Comparison of ENCODE assay signal across 9 cellular contexts in the genomic region with DNA sequence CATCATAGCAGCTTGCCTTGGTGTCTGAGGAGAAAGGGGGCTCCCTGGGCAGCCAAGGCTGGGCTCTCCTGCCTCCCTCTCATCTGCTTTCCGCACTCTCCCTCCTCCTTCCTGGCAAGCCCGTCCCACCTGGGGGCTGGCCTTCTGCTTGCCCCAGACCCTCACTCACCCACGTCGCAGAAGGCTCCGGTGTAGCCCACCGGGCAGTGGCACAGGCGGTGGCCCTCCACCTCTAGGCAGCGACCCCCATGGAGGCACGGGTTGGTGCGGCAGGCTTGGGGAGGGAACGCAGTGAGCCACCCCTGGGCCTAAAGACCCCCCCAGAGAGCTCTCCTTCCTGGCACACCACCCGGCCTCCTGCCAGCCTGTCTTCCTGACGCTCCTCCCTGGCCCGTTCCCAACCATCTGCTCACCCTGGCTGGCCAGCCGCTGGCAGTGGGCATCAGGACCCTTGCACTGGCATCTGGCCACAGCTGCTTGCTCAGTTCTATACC. TPM values are rescaled to one million over a fixed set of nuclear protein-coding genes. Genes with fewer than 3 reads are reported as not detected.
DNase-seq lines count a peak whose midpoint lies in the region; ATAC-seq and TF ChIP-seq lines count a peak whose summit lies in the region.
"Had no signal": no experiment of that assay in that cellular context is flagged by ENCODE, and none has a peak within 500 bp of the region (broad histone marks: within the 10 kb centered on the region; RNA-seq: fewer than 3 reads in every experiment).

No MANE protein-coding gene starts in this region.

- no peak for ATAC-seq in RWPE2 (ENCODE audit: low read depth)

- H3K27me3 ChIP-seq in RWPE2 (ENCODE audit: insufficient read depth, poor library complexity, severe bottlenecking): no peaks in the 10 kb centered on the region

- no peak for TF ChIP-seq CTCF in RWPE2 (IDR thresholded peaks at IDR 0.05; ENCODE audit: poor library complexity, severe bottlenecking)
- TF ChIP-seq CTCF in fibroblast of the aortic adventitia (IDR thresholded peaks at IDR 0.05; ENCODE audit: insufficient read depth, low read length): no peak

- no peaks in the 10 kb centered on the region for H3K9me3 ChIP-seq in RWPE2 (ENCODE audit: severe bottlenecking)
- H3K9me3 ChIP-seq: adrenal gland had no signal

- peak overlapping the region; percentile 46 for H3K27ac ChIP-seq in RWPE2 (ENCODE audit: poor library complexity, severe bottlenecking)
- peak overlapping the region in 12 of 21 experiments; percentile 19 to 75 (median 51) for H3K27ac ChIP-seq in skin epidermis
- H3K27ac ChIP-seq: adrenal gland had no signal

- H3K36me3 ChIP-seq in RWPE2 (ENCODE audit: low read depth): no peaks in the 10 kb centered on the region; the same call in 1 of the 2 replicates
- H3K36me3 ChIP-seq: adrenal gland had no signal

- DNase-seq in NCI-H1092 treated with DMSO at 0.1 percent for 48 hours (lab: John Stamatoyannopoulos, UW) (peak; percentile 49), NCI-H1092 (lab: John Stamatoyannopoulos, UW) (no peak), RWPE2 (ENCODE audit: low spot score) (no peak), fibroblast of the aortic adventitia (ENCODE audit: low read depth) (no peak), SK-N-DZ (ENCODE audit: low spot score) (no peak), cerebellum (ENCODE audit: low spot score) (no peak)
- no peak for DNase-seq in activated CD8-positive, alpha-beta memory T cell treated with anti-CD3 and anti-CD28 coated beads for 24 hours

- H3K4me1 ChIP-seq in RWPE2 (ENCODE audit: insufficient read depth, poor library complexity, severe bottlenecking): peaks cover 5% of the 10 kb centered on the region

- H3K4me3 ChIP-seq in RWPE2 (ENCODE audit: severe bottlenecking) (peak overlapping the region; percentile 45), fibroblast of the aortic adventitia (ENCODE audit: low read depth, low read length) (peak overlapping the region; percentile 69), skin epidermis (peak overlapping the region; percentile 33 to 54 (median 42))

RNA-seq across cellular contexts. Expression of a gene that starts 4.2 kb away (rescaled TPM):
- not detected in 2 replicates for total RNA-seq in fibroblast of the aortic adventitia (ENCODE audit: low replicate concordance)
- polyA plus RNA-seq in SK-N-DZ (2014; cell fraction: cytosol; rRNA removed): not detected in 2 replicates
- polyA plus RNA-seq in SK-N-DZ (2014; cell fraction: nucleus; rRNA removed): not detected in 2 replicates
- total RNA-seq in cerebellum: not detected
- total RNA-seq: adrenal gland had no signal
- polyA plus RNA-seq: adrenal gland had no signal

RNA-seq across cellular contexts. Expression of a gene that starts 4.7 kb away (rescaled TPM):
- total RNA-seq in fibroblast of the aortic adventitia (ENCODE audit: low replicate concordance) (0.27 and 1.4 TPM in 2 replicates), cerebellum (3.3 TPM)
- 28.3 and 33.5 TPM in 2 replicates for polyA plus RNA-seq in SK-N-DZ (2014; cell fraction: cytosol; rRNA removed)
- 28.9 and 40.2 TPM in 2 replicates for polyA plus RNA-seq in SK-N-DZ (2014; cell fraction: nucleus; rRNA removed)

RNA-seq across cellular contexts. Expression of a gene that starts 20.5 kb away (rescaled TPM):
- not detected in 2 replicates for total RNA-seq in fibroblast of the aortic adventitia (ENCODE audit: low replicate concordance)
- polyA plus RNA-seq in SK-N-DZ (2014; cell fraction: cytosol; rRNA removed): not detected in 2 replicates
- not detected in 2 replicates for polyA plus RNA-seq in SK-N-DZ (2014; cell fraction: nucleus; rRNA removed)
- total RNA-seq in cerebellum: not detected
- total RNA-seq: adrenal gland had no signal
- polyA plus RNA-seq: adrenal gland had no signal

RNA-seq across cellular contexts. Expression of a gene that starts 21.8 kb away (rescaled TPM):
- 9.3 and 15.7 TPM in 2 replicates for total RNA-seq in fibroblast of the aortic adventitia (ENCODE audit: low replicate concordance)
- 61.5 and 64.0 TPM in 2 replicates for polyA plus RNA-seq in SK-N-DZ (2014; cell fraction: cytosol; rRNA removed)
- 51.1 and 64.7 TPM in 2 replicates for polyA plus RNA-seq in SK-N-DZ (2014; cell fraction: nucleus; rRNA removed)
- total RNA-seq in cerebellum: 16.2 TPM

RNA-seq across cellular contexts. Expression of a gene that starts 41.9 kb away (rescaled TPM):
- total RNA-seq in fibroblast of the aortic adventitia (ENCODE audit: low replicate concordance): 2.2 and 8.8 TPM in 2 replicates
- 26.1 and 35.3 TPM in 2 replicates for polyA plus RNA-seq in SK-N-DZ (2014; cell fraction: cytosol; rRNA removed)
- 32.0 and 39.8 TPM in 2 replicates for polyA plus RNA-seq in SK-N-DZ (2014; cell fraction: nucleus; rRNA removed)
- total RNA-seq in cerebellum: 5.9 TPM
